8 cellular contexts compared by ENCODE assay signal in genomic region chr17:17782425-17783120, GRCh38. TPM values are rescaled to one million over a fixed set of nuclear protein-coding genes. Genes with fewer than 3 reads are reported as not detected.
A peak's percentile ranks its signal among the peaks of the same experiment; 100 is the strongest.
DNase-seq lines count a peak whose midpoint lies in the region; ATAC-seq and TF ChIP-seq lines count a peak whose summit lies in the region.

No MANE protein-coding gene starts in this region.

- intact Hi-C loops in activated CD4-positive, alpha-beta T cell treated with anti-CD3 and anti-CD28 coated beads, Interleukin-2, amount 10 ng/mL, durations not matched to agents 24 days and 14 days (cut with micrococcal nuclease): loop anchor here (2.0 kb wide), 1 partner anchor 30 kb away; no protein-coding TSS in a partner anchor
- intact Hi-C loops in left lung (cut with DNase I): no loop called here
- intact Hi-C loops in testis (cut with DNase I; ENCODE audit: low total_unique reads): no loop called here

- H3K4me3 ChIP-seq in brain microvascular endothelial cell (ENCODE audit: low read depth, low read length): peak overlapping the region; percentile 46
- H3K4me3 ChIP-seq in left lung: peak overlapping the region; percentile 41 to 44
- H3K4me3 ChIP-seq in testis: peak overlapping the region; percentile 50 to 57

- H3K4me1 ChIP-seq in left lung (peaks cover 24 to 49% of the 10 kb centered on the region in 2 donors), testis (peaks cover 70% of the 10 kb centered on the region)

- H3K36me3 ChIP-seq in brain microvascular endothelial cell (replicated peaks) (no peaks in the 10 kb centered on the region), left lung (no peaks in the 10 kb centered on the region), testis (ENCODE audit: low read depth, missing control alignments) (no peaks in the 10 kb centered on the region)

- WGBS in testis, 2 donors: 0 to 1% methylated on average over 40 to 69 of the region's 73 CpGs

- H3K4me1 Mint-ChIP-seq in activated CD4-positive, alpha-beta T cell treated with anti-CD3 and anti-CD28 coated beads, Interleukin-2, amount 10 ng/mL, durations not matched to agents 24 days and 14 days: peaks cover 10% of the 10 kb centered on the region

- in situ Hi-C loops in brain microvascular endothelial cell (cut with HindIII; ENCODE audit: low pct_ligation_motif_present, low sequenced_read_pairs): no loop called here

- H3K27me3 ChIP-seq in brain microvascular endothelial cell (replicated peaks) (no peaks in the 10 kb centered on the region), left lung (peaks cover 0 to 40% of the 10 kb centered on the region in 2 donors), testis (no peaks in the 10 kb centered on the region)

- peak; percentile 3 for ATAC-seq in left lung
- no peak for ATAC-seq in GM18858 (IDR thresholded peaks at IDR 0.05; ENCODE audit: unreplicated experiment)

- no peak for TF ChIP-seq POLR2A in testis (IDR thresholded peaks at IDR 0.05)

- no peaks in the 10 kb centered on the region for H3K36me3 Mint-ChIP-seq in activated CD4-positive, alpha-beta T cell treated with anti-CD3 and anti-CD28 coated beads, Interleukin-2, amount 10 ng/mL, durations not matched to agents 24 days and 14 days (ENCODE audit: low read depth)

- DNase-seq in activated CD4-positive, alpha-beta T cell treated with anti-CD3 and anti-CD28 coated beads, Interleukin-2, amount 10 ng/mL, durations not matched to agents 24 days and 14 days: no peak
- DNase-seq in activated CD4-positive, alpha-beta T cell treated with anti-CD3 and anti-CD28 coated beads for 48 hours: no peak
- DNase-seq in NCI-H1694 (lab: John Stamatoyannopoulos, UW): peak; percentile 37
- no peak for DNase-seq in brain microvascular endothelial cell
- DNase-seq in left lung: no peak
- peak; percentile 41 for DNase-seq in testis
- no peak for DNase-seq in cerebellar nuclear complex (lab: John Stamatoyannopoulos, UW)

- peaks cover 16% of the 10 kb centered on the region for H3K27me3 Mint-ChIP-seq in activated CD4-positive, alpha-beta T cell treated with anti-CD3 and anti-CD28 coated beads, Interleukin-2, amount 10 ng/mL, durations not matched to agents 24 days and 14 days

- TF ChIP-seq CTCF in brain microvascular endothelial cell (IDR thresholded peaks at IDR 0.05; ENCODE audit: low read depth, low read length, missing control alignments): no peak
- TF ChIP-seq CTCF in left lung (IDR thresholded peaks at IDR 0.05): no peak
- TF ChIP-seq CTCF in testis (IDR thresholded peaks at IDR 0.05): no peak

- H3K27ac ChIP-seq in brain microvascular endothelial cell: no peak overlapping the region
- H3K27ac ChIP-seq in left lung: no peak overlapping the region
- H3K27ac ChIP-seq in testis: peak overlapping the region; percentile 78 to 87

- H3K9me3 Mint-ChIP-seq in activated CD4-positive, alpha-beta T cell treated with anti-CD3 and anti-CD28 coated beads, Interleukin-2, amount 10 ng/mL, durations not matched to agents 24 days and 14 days: no peaks in the 10 kb centered on the region

- no peaks in the 10 kb centered on the region for H3K9me3 ChIP-seq in left lung
- H3K9me3 ChIP-seq in testis: no peaks in the 10 kb centered on the region

- H3K27ac Mint-ChIP-seq in activated CD4-positive, alpha-beta T cell treated with anti-CD3 and anti-CD28 coated beads, Interleukin-2, amount 10 ng/mL, durations not matched to agents 24 days and 14 days: no peak overlapping the region

- H3K4me3 Mint-ChIP-seq in activated CD4-positive, alpha-beta T cell treated with anti-CD3 and anti-CD28 coated beads, Interleukin-2, amount 10 ng/mL, durations not matched to agents 24 days and 14 days: peak overlapping the region; percentile 80

RNA-seq across cellular contexts. Expression of gene SREBF1, which starts 54.2 kb away (rescaled TPM):
- 154 and 171 TPM in 2 replicates for total RNA-seq in activated CD4-positive, alpha-beta T cell treated with anti-CD3 and anti-CD28 coated beads, Interleukin-2, amount 10 ng/mL, durations not matched to agents 24 days and 14 days
- total RNA-seq in left lung (100 to 1,000 TPM; 112 to 122 TPM), testis (100 to 1,000 TPM; 239 to 256 TPM)
- polyA plus RNA-seq in testis (ENCODE audit: insufficient read depth, low read depth, low replicate concordance): 142 TPM

Comparison
In these comparisons a context has a peak if more than half of its experiments do, and no peak if none do; other contexts are left out.
1. DNase-seq: peak in NCI-H1694 (single experiment) and testis (single experiment); none in activated CD4-positive, alpha-beta T cell treated with anti-CD3 and anti-CD28 coated beads, Interleukin-2, amount 10 ng/mL, durations not matched to agents 24 days and 14 days (single experiment), activated CD4-positive, alpha-beta T cell treated with anti-CD3 and anti-CD28 coated beads for 48 hours (single experiment), brain microvascular endothelial cell (single experiment), left lung (0 of 2) and cerebellar nuclear complex (0 of 2).
2. H3K27ac ChIP-seq: peak in testis (2 of 2); none in brain microvascular endothelial cell (single experiment) and left lung (0 of 2).
3. Peak in every context shown above with its lines, with median percentiles within 50 percentile points of each other: H3K4me3 ChIP-seq.